1 cellular context compared by ENCODE assay signal in genomic region chr7:80870806-80871205, GRCh38.
TF ChIP-seq lines count a peak whose summit lies in the region.

No MANE protein-coding gene starts in this region.

TF ChIP-seq in GM23338, 12 proteins besides CTCF, POLR2A, EP300 and RAD21:
- no peak for TF ChIP-seq REST (IDR thresholded peaks at IDR 0.05; ENCODE audit: unreplicated experiment)
- TF ChIP-seq ZNF462 (CRISPR knock-in tag; IDR thresholded peaks at IDR 0.05), result no peak
- no peak for TF ChIP-seq EZH2 (IDR thresholded peaks at IDR 0.05; ENCODE audit: low read depth, unreplicated experiment)
- TF ChIP-seq ZNF331 (CRISPR knock-in tag; IDR thresholded peaks at IDR 0.05; ENCODE audit: low read depth), result no peak
- TF ChIP-seq JUNB (IDR thresholded peaks at IDR 0.05; ENCODE audit: unreplicated experiment), result no peak
- TF ChIP-seq NANOG (IDR thresholded peaks at IDR 0.05; ENCODE audit: borderline replicate concordance), result no peak
- TF ChIP-seq CREB1 (CRISPR knock-in tag; IDR thresholded peaks at IDR 0.05; ENCODE audit: low read depth), result no peak
- no peak for TF ChIP-seq EZH2phosphoT487 (IDR thresholded peaks at IDR 0.05; ENCODE audit: unreplicated experiment)
- TF ChIP-seq STAT1 (IDR thresholded peaks at IDR 0.05; ENCODE audit: unreplicated experiment), result no peak
- no peak for TF ChIP-seq ZNF114 (CRISPR knock-in tag; IDR thresholded peaks at IDR 0.05)
- TF ChIP-seq, protein P1, sequence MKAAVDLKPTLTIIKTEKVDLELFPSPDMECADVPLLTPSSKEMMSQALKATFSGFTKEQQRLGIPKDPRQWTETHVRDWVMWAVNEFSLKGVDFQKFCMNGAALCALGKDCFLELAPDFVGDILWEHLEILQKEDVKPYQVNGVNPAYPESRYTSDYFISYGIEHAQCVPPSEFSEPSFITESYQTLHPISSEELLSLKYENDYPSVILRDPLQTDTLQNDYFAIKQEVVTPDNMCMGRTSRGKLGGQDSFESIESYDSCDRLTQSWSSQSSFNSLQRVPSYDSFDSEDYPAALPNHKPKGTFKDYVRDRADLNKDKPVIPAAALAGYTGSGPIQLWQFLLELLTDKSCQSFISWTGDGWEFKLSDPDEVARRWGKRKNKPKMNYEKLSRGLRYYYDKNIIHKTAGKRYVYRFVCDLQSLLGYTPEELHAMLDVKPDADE (IDR thresholded peaks at IDR 0.05), result no peak
- TF ChIP-seq POLR2AphosphoS5 (IDR thresholded peaks at IDR 0.05; ENCODE audit: low read depth), result no peak
TF ChIP-seq in GM23338: peak in this region for 0.
